Comparison of ENCODE assay signal across 8 cellular contexts in the genomic region with DNA sequence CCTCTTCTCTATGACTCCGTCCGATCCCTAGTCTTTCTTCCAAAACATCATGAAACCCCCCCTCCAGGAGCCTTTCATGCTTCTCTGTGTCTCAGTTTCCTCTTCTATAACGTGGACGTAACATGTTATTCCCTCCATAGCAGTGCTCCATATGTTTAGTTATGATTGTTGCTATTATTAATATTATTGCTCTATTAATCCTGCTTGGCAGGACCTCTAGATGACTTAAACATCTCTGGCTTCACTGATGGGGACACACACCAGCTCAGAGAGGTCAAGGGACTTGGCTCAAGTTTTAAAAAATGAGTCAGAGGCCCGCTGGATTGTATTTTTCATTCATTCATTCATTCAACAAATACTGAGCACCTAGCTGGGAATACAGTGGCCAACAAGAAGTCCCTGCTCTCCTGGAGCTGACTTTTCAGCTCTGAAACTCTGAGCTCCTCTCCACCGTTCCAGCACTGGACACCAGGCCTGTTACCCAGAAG. TPM values are rescaled to one million over a fixed set of nuclear protein-coding genes. Genes with fewer than 3 reads are reported as not detected.
DNase-seq lines count a peak whose midpoint lies in the region; ATAC-seq and TF ChIP-seq lines count a peak whose summit lies in the region.

No MANE protein-coding gene starts in this region.

- H3K9ac ChIP-seq in Karpas-422 (ENCODE audit: low read length), result peak overlapping the region; percentile 91

- DNase-seq in Karpas-422 (peak; percentile 50), SKM-1 treated with dmso at 0.1 percent for 144 hours (lab: John Stamatoyannopoulos, UW; ENCODE audit: unreplicated experiment) (no peak), A172 (ENCODE audit: low spot score) (no peak), cortex of kidney (lab: John Stamatoyannopoulos, UW) (no peak), DMS 273 (lab: John Stamatoyannopoulos, UW; ENCODE audit: unreplicated experiment) (no peak)
- no peak for DNase-seq in natural killer cell treated with Interleukin-12 subunit alpha and Interleukin-12 subunit beta and Interleukin-15 and Interleukin-18, amount 100 ng/mL, for 72 hours (ENCODE audit: low spot score)

- no peaks in the 10 kb centered on the region for H4K20me1 ChIP-seq in Karpas-422 (ENCODE audit: insufficient read depth, low read depth, low read length)

- no peaks in the 10 kb centered on the region for H3K9me3 Mint-ChIP-seq in dendritic cell treated with granulocyte-macrophage colony-stimulating factor and Interleukin-4, amounts not matched to agents 40 ng/mL and 50 ng/mL, for 4 days
- no peaks in the 10 kb centered on the region for H3K9me3 Mint-ChIP-seq in natural killer cell treated with Interleukin-12 subunit alpha and Interleukin-12 subunit beta and Interleukin-15 and Interleukin-18, amount 100 ng/mL, for 72 hours

- no peaks in the 10 kb centered on the region for H3K9me3 ChIP-seq in Karpas-422 (ENCODE audit: low read length)

- H3K4me3 ChIP-seq in Karpas-422 (ENCODE audit: low read length), result peak overlapping the region; percentile 76

- H3K27me3 Mint-ChIP-seq in dendritic cell treated with granulocyte-macrophage colony-stimulating factor and Interleukin-4, amounts not matched to agents 40 ng/mL and 50 ng/mL, for 4 days, result no peaks in the 10 kb centered on the region
- H3K27me3 Mint-ChIP-seq in natural killer cell treated with Interleukin-12 subunit alpha and Interleukin-12 subunit beta and Interleukin-15 and Interleukin-18, amount 100 ng/mL, for 72 hours, result no peaks in the 10 kb centered on the region

- H3K79me2 ChIP-seq in Karpas-422 (ENCODE audit: low read length), result no peaks in the 10 kb centered on the region; the same call in 1 of the 2 replicates

- peaks cover 18% of the 10 kb centered on the region for H3K4me1 ChIP-seq in Karpas-422 (ENCODE audit: low read length)

- intact Hi-C loops in dendritic cell treated with granulocyte-macrophage colony-stimulating factor and Interleukin-4, amounts not matched to agents 40 ng/mL and 50 ng/mL, for 4 days (cut with micrococcal nuclease), result loop anchor here (1.0 kb wide), 1 partner anchor 20 kb away; no protein-coding TSS in a partner anchor

- H3K27me3 ChIP-seq in Karpas-422 (ENCODE audit: low read length), result no peaks in the 10 kb centered on the region

- H3K4me3 Mint-ChIP-seq in dendritic cell treated with granulocyte-macrophage colony-stimulating factor and Interleukin-4, amounts not matched to agents 40 ng/mL and 50 ng/mL, for 4 days, result peak overlapping the region; percentile 79
- peak overlapping the region; percentile 82 for H3K4me3 Mint-ChIP-seq in natural killer cell treated with Interleukin-12 subunit alpha and Interleukin-12 subunit beta and Interleukin-15 and Interleukin-18, amount 100 ng/mL, for 72 hours

- no peaks in the 10 kb centered on the region for H3K9me2 ChIP-seq in Karpas-422 (replicated peaks; ENCODE audit: insufficient read depth, low read length)

- TF ChIP-seq CTCF in C4-2B (conservative IDR thresholded peaks at IDR 0.05), result no peak

- ATAC-seq in natural killer cell treated with Interleukin-12 subunit alpha and Interleukin-12 subunit beta and Interleukin-15 and Interleukin-18, amount 100 ng/mL, for 72 hours, result no peak

- H3K27ac Mint-ChIP-seq in dendritic cell treated with granulocyte-macrophage colony-stimulating factor and Interleukin-4, amounts not matched to agents 40 ng/mL and 50 ng/mL, for 4 days, result peak overlapping the region; percentile 88
- H3K27ac Mint-ChIP-seq in natural killer cell treated with Interleukin-12 subunit alpha and Interleukin-12 subunit beta and Interleukin-15 and Interleukin-18, amount 100 ng/mL, for 72 hours, result peak overlapping the region; percentile 71 to 94

- no peaks in the 10 kb centered on the region for H3K36me3 ChIP-seq in Karpas-422 (ENCODE audit: insufficient read depth, low read length)

- H3K36me3 Mint-ChIP-seq in dendritic cell treated with granulocyte-macrophage colony-stimulating factor and Interleukin-4, amounts not matched to agents 40 ng/mL and 50 ng/mL, for 4 days (ENCODE audit: low read depth), result peaks cover 7% of the 10 kb centered on the region
- H3K36me3 Mint-ChIP-seq in natural killer cell treated with Interleukin-12 subunit alpha and Interleukin-12 subunit beta and Interleukin-15 and Interleukin-18, amount 100 ng/mL, for 72 hours, result no peaks in the 10 kb centered on the region

- peak overlapping the region; percentile 36; the same call in 1 of the 2 replicates for H2AFZ ChIP-seq in Karpas-422 (ENCODE audit: low read length)

- peak overlapping the region; percentile 86 for H3K27ac ChIP-seq in C4-2B
- peak overlapping the region; percentile 56 for H3K27ac ChIP-seq in Karpas-422 (ENCODE audit: low read length)

- peaks cover 20% of the 10 kb centered on the region for H3K4me1 Mint-ChIP-seq in dendritic cell treated with granulocyte-macrophage colony-stimulating factor and Interleukin-4, amounts not matched to agents 40 ng/mL and 50 ng/mL, for 4 days (ENCODE audit: low read depth)
- peaks cover 16 to 22% of the 10 kb centered on the region in 2 donors for H3K4me1 Mint-ChIP-seq in natural killer cell treated with Interleukin-12 subunit alpha and Interleukin-12 subunit beta and Interleukin-15 and Interleukin-18, amount 100 ng/mL, for 72 hours (ENCODE audit: low read depth in 2 of 2)

- peak overlapping the region; percentile 87 for H3K4me2 ChIP-seq in Karpas-422 (ENCODE audit: low read depth, low read length, poor library complexity, severe bottlenecking)

RNA-seq across cellular contexts. Expression of gene CPLANE2, which starts 0.4 kb away (rescaled TPM):
- total RNA-seq in Karpas-422 (2014; rRNA removed; shearing (Covaris generic); ENCODE audit: low replicate concordance), result 2.6 and 9.6 TPM in 2 replicates
- 1 to 10 TPM; 3.2 to 3.8 TPM for total RNA-seq in natural killer cell treated with Interleukin-12 subunit alpha and Interleukin-12 subunit beta and Interleukin-15 and Interleukin-18, amount 100 ng/mL, for 72 hours
- total RNA-seq in A172 (2014; rRNA removed; shearing (Covaris generic)), result 2.5 and 5.5 TPM in 2 replicates

RNA-seq across cellular contexts. Expression of gene ARHGEF19, which starts 24.9 kb away (rescaled TPM):
- total RNA-seq in Karpas-422 (2014; rRNA removed; shearing (Covaris generic); ENCODE audit: low replicate concordance), result 2.2 and 2.5 TPM in 2 replicates
- 10 to 100 TPM; 13.0 to 14.0 TPM for total RNA-seq in natural killer cell treated with Interleukin-12 subunit alpha and Interleukin-12 subunit beta and Interleukin-15 and Interleukin-18, amount 100 ng/mL, for 72 hours
- total RNA-seq in A172 (2014; rRNA removed; shearing (Covaris generic)), result 0.50 and 1.1 TPM in 2 replicates
